ENCODE assay signal across 1 cellular context in the genomic region with DNA sequence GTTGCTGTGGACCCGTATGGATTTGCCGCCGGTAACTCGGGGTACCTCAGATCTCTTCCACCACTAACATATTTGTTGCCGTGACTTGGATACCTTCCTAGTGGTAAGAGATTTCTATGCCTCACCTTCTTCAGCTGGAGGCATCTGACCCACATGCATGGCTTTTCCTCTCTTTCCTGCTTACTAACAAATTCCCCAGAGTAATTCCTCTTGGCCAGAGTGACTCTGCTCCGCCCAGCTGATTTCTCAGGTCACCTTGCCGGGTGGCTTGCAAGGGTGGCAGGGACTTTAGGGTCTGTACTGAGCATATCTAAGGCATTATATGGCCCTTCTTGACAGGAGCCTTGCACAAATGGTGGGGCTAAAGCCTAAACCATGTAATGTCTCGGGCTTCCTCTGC.
TF ChIP-seq lines count a peak whose summit lies in the region.

No MANE protein-coding gene starts in this region.

TF ChIP-seq in SK-N-SH treated with all-trans-retinoic acid at 6 μM for 48 hours, 23 proteins besides CTCF, POLR2A, EP300 and RAD21 (continued from another document):
- TF ChIP-seq OSR1 (CRISPR knock-in tag; IDR thresholded peaks at IDR 0.05) (no peak), ZNF565 (CRISPR knock-in tag; conservative IDR thresholded peaks at IDR 0.05; ENCODE audit: low read depth) (no peak), POU6F1 (CRISPR knock-in tag; IDR thresholded peaks at IDR 0.05; ENCODE audit: borderline replicate concordance, low read depth) (no peak)
